In the genomic region with DNA sequence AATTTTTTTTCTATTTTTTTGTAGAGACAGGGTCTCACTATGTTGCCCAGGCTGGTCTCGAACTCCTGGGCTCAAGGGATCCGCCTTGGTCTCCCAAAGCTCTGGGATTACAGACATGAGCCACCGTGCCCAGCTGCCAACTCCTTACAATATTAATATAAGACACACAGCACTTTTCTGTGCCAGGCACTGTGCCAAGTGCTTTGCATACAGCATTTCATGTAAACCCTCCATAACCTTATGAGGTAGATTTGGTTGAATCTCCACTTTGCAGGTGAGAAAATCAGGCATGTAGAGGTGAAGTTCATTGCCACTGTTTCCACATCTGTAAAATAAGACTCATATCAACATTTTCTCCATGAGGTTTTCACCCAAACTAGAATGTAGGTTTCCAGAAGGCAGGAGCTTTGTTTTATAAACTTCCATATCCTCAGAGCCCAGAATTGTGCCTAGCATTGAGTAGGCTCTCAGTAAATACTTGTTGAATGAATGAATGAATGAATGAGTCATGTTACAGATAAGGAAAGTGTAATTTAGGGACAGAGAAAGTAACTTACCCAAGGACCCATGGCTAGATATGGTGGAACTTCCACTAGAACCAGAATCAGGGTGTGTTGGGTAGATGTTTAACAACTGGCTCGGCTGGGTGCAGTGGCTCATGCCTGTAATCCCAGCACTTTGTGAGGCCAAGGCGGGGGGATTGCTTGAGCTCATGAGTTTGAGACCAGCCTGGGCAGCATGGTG, we compare ENCODE assay signal across 19 cellular contexts. TPM values are rescaled to one million over a fixed set of nuclear protein-coding genes. Genes with fewer than 3 reads are reported as not detected.
DNase-seq lines count a peak whose midpoint lies in the region; ATAC-seq and TF ChIP-seq lines count a peak whose summit lies in the region.
"Had no signal": no experiment of that assay in that cellular context is flagged by ENCODE, and none has a peak within 500 bp of the region (broad histone marks: within the 10 kb centered on the region; RNA-seq: fewer than 3 reads in every experiment).

No MANE protein-coding gene starts in this region.

- peaks cover 19% of the 10 kb centered on the region for H3K79me2 ChIP-seq in HCT116 (ENCODE audit: insufficient read depth, low read length)

- CTCF ChIA-PET in HCT116 (lab: Charles Lee) = no interaction called here

- no peak for ATAC-seq in HCT116

- H4K20me1 ChIP-seq in HCT116 (ENCODE audit: insufficient read depth) = no peaks in the 10 kb centered on the region

- peak; percentile 68 for TF ChIP-seq POLR2A in HCT116 (IDR thresholded peaks at IDR 0.05; ENCODE audit: borderline replicate concordance, extremely low read depth, insufficient read depth, insufficient read length)

- BruUV-seq in HCT116 (replicated peaks; lab: Mats Ljungman, UMichigan) = no TSS peak

- no peaks in the 10 kb centered on the region for H3K36me3 ChIP-seq in HCT116 (ENCODE audit: control insufficient read depth in 1 of 2, insufficient read depth in 2 of 2, low read length in 2 of 2)
- H3K36me3 ChIP-seq: BLaER1 had no signal

- peaks cover 4 to 10% of the 10 kb centered on the region in 2 experiments; a peak in 3 of 4 replicates for H3K4me1 ChIP-seq in HCT116 (ENCODE audit: control insufficient read depth in 1 of 2, insufficient read depth in 2 of 2, low read length in 2 of 2)

- H2AFZ ChIP-seq in HCT116 (ENCODE audit: low read depth, low read length, poor library complexity, severe bottlenecking) = no peak overlapping the region
- H2AFZ ChIP-seq: GM23248 had no signal

- no peak overlapping the region for H3K4me3 ChIP-seq in HCT116 (replicated peaks in 1 of 2; ENCODE audit: low read depth in 1 of 2, low read length in 2 of 2)
- H3K4me3 ChIP-seq: BLaER1, GM23248 had no signal

- TF ChIP-seq RAD21 in HCT116 (IDR thresholded peaks at IDR 0.05; ENCODE audit: low read depth) = no peak

- peak; percentile 38 to 66 for DNase-seq in NCI-H526 (lab: John Stamatoyannopoulos, UW)
- DNase-seq in NCI-H526 treated with DMSO at 0.1 percent for 48 hours (lab: John Stamatoyannopoulos, UW) = no peak
- DNase-seq in HCT116 (ENCODE audit: low read depth, low spot score) = no peak
- peak; percentile 21 for DNase-seq in RKO (ENCODE audit: low spot score)
- peak; percentile 17 for DNase-seq in islet precursor cell
- no peak for DNase-seq in GM20000 (ENCODE audit: low spot score)
- DNase-seq in NCI-H2171 (lab: John Stamatoyannopoulos, UW) = no peak
- no peak for DNase-seq in activated effector memory CD4-positive, alpha-beta T cell treated with anti-CD3 and anti-CD28 coated beads, Interleukin-2, amount 50 U/mL, for 16 hours
- DNase-seq: 8988T; CD4-positive, alpha-beta memory T cell; DMS53; DND-41; EL; GM23248; HCEC 1CT; HFFc6; IMR-90 had no signal

- intact Hi-C loops in HCT116 (cut with micrococcal nuclease) = no loop called here

- TF ChIP-seq CTCF in HCT116 (IDR thresholded peaks at IDR 0.05 in 2 of 3, conservative IDR thresholded peaks at IDR 0.05 in 1 of 3; ENCODE audit: borderline replicate concordance in 1 of 3, insufficient read depth in 1 of 3, low read depth in 2 of 3, low read length in 2 of 3) = no peak
- TF ChIP-seq CTCF in GM20000 (IDR thresholded peaks at IDR 0.05; ENCODE audit: extremely low read depth, missing control alignments) = no peak

- peaks cover 47% of the 10 kb centered on the region for H3K27me3 ChIP-seq in HCT116 (ENCODE audit: insufficient read depth, low read length)
- H3K27me3 ChIP-seq: BLaER1 had no signal

- no peak overlapping the region for H3K9ac ChIP-seq in HCT116 (ENCODE audit: low read length)
- H3K9ac ChIP-seq: BLaER1, GM23248 had no signal

- H3K4me2 ChIP-seq in HCT116 (ENCODE audit: low read length) = no peak overlapping the region
- H3K4me2 ChIP-seq: BLaER1 had no signal

- 0 out of 4 replicates have a peak, but pooled peaks cover 0 to 3% of the 10 kb centered on the region in 2 experiments for H3K9me3 ChIP-seq in HCT116 (ENCODE audit: control insufficient read depth in 1 of 2, insufficient read depth in 1 of 2, low read depth in 1 of 2, low read length in 2 of 2)
- H3K9me3 ChIP-seq: BLaER1 had no signal

- POLR2A ChIA-PET in HCT116 (lab: Charles Lee) = interaction anchor here (0.6 to 1.3 kb wide), 2 partner anchors 9 to 302 kb away, joined by 3 read pairs; no protein-coding TSS in a partner anchor

- no peak overlapping the region for H3K27ac ChIP-seq in HCT116 (ENCODE audit: low read depth, low read length)
- H3K27ac ChIP-seq: BLaER1, GM23248, HL-60 had no signal

- RAD21 ChIA-PET in HCT116 (lab: Charles Lee; ENCODE audit: low non-redundant PET in 1 of 2, low total read pairs in 2 of 2, uncharacterized antibody in 2 of 2, unreplicated experiment in 2 of 2) = no interaction called here

- no peaks in the 10 kb centered on the region for H3K9me2 ChIP-seq in HCT116 (ENCODE audit: insufficient read depth)

TF ChIP-seq in HCT116, 20 proteins besides CTCF, POLR2A, EP300 and RAD21:
- TF ChIP-seq ZNF274 (IDR thresholded peaks at IDR 0.05; ENCODE audit: low read depth, low read length) = no peak
TF ChIP-seq in HCT116: peak in this region for 0.

RNA-seq across cellular contexts. Expression of a gene that starts 3.0 kb away (rescaled TPM):
- 55.4 TPM for total RNA-seq in HCT116 (2021; ENCODE audit: unreplicated experiment)
- 42.2 and 51.0 TPM in 2 replicates for polyA plus RNA-seq in HCT116 (2012)

Comparison
In these comparisons a context has a peak if more than half of its experiments do, and no peak if none do; other contexts are left out.
1. DNase-seq: peak in NCI-H526 (2 of 2), RKO (single experiment) and islet precursor cell (single experiment); none in NCI-H526 treated with DMSO at 0.1 percent for 48 hours (single experiment), HCT116 (single experiment), GM20000 (single experiment), NCI-H2171 (single experiment) and activated effector memory CD4-positive, alpha-beta T cell treated with anti-CD3 and anti-CD28 coated beads, Interleukin-2, amount 50 U/mL, for 16 hours (single experiment).